36 cellular contexts compared by ENCODE assay signal in genomic region chr20:56621730-56622129, GRCh38. TPM values are rescaled to one million over a fixed set of nuclear protein-coding genes. Genes with fewer than 3 reads are reported as not detected.
"Had no signal": no experiment of that assay in that cellular context is flagged by ENCODE, and none has a peak within 500 bp of the region (broad histone marks: within the 10 kb centered on the region; RNA-seq: fewer than 3 reads in every experiment).

No MANE protein-coding gene starts in this region.

- DNase-seq: activated B cell treated with CpG ODN at 0.5 μM for 24 hours; activated CD4-positive, alpha-beta T cell treated with anti-CD3 and anti-CD28 coated beads for 48 hours; activated CD4-positive, alpha-beta T cell treated with anti-CD3 and anti-CD28 coated beads, Interleukin-2, amount 50 U/mL, for 1 hour; activated CD4-positive, alpha-beta T cell treated with anti-CD3 and anti-CD28 coated beads, Interleukin-2, amount 50 U/mL, for 48 hours; activated CD8-positive, alpha-beta memory T cell treated with anti-CD3 and anti-CD28 coated beads for 24 hours; activated CD8-positive, alpha-beta T cell treated with anti-CD3 and anti-CD28 coated beads for 36 hours; activated effector memory CD4-positive, alpha-beta T cell treated with Interleukin-2 at 50 U/mL for 16 hours; activated naive CD4-positive, alpha-beta T cell treated with anti-CD3 and anti-CD28 coated beads for 36 hours; activated naive CD8-positive, alpha-beta T cell treated with anti-CD3 and anti-CD28 coated beads, Interleukin-2, amount 10 ng/mL, durations not matched to agents 7 days and 5 days; activated T-cell treated with anti-CD3 and anti-CD28 coated beads, Interleukin-2, amount 50 U/mL, for 4 hours; adrenal gland; amygdala; aorta; central memory CD4-positive, alpha-beta T cell; cerebellar nuclear complex; colonic mucosa; effector CD8-positive, alpha-beta T cell; esophagus squamous epithelium; foreskin melanocyte; heart right ventricle; SW 1271; T-cell; T1000; WERI-Rb-1 had no signal

- H3K27ac Mint-ChIP-seq: activated B cell treated with CpG ODN at 0.5 μM for 24 hours; activated CD8-positive, alpha-beta T cell treated with anti-CD3 and anti-CD28 coated beads for 36 hours; activated naive CD4-positive, alpha-beta T cell treated with anti-CD3 and anti-CD28 coated beads for 36 hours; activated naive CD4-positive, alpha-beta T cell treated with anti-CD3 and anti-CD28 coated beads, Interleukin-2, amount 50 U/mL, for 24 hours; activated naive CD8-positive, alpha-beta T cell treated with anti-CD3 and anti-CD28 coated beads, Interleukin-2, amount 10 ng/mL, durations not matched to agents 7 days and 5 days; activated T-helper 17 cell treated with anti-CD3 and anti-CD28 coated beads, Interleukin-2, amount 50 U/mL, for 72 hours; brain; T-cell; T-helper 1 cell treated with Interleukin-12 subunit alpha and Interleukin-12 subunit beta and Interleukin-4 antibody, amounts not matched to agents 30 μg/mL and 1 μg/mL, for 36 hours had no signal

- H3K4me3 Mint-ChIP-seq: activated B cell treated with CpG ODN at 0.5 μM for 24 hours; activated CD8-positive, alpha-beta T cell treated with anti-CD3 and anti-CD28 coated beads for 36 hours; activated naive CD4-positive, alpha-beta T cell treated with anti-CD3 and anti-CD28 coated beads for 36 hours; activated naive CD4-positive, alpha-beta T cell treated with anti-CD3 and anti-CD28 coated beads, Interleukin-2, amount 50 U/mL, for 24 hours; activated naive CD8-positive, alpha-beta T cell treated with anti-CD3 and anti-CD28 coated beads, Interleukin-2, amount 10 ng/mL, durations not matched to agents 7 days and 5 days; activated T-cell treated with anti-CD3 and anti-CD28 coated beads, Interleukin-2, amount 50 U/mL, for 4 hours; activated T-helper 17 cell treated with anti-CD3 and anti-CD28 coated beads, Interleukin-2, amount 50 U/mL, for 72 hours; brain; T-cell; T-helper 1 cell treated with Interleukin-12 subunit alpha and Interleukin-12 subunit beta and Interleukin-4 antibody, amounts not matched to agents 30 μg/mL and 1 μg/mL, for 36 hours had no signal

- ATAC-seq: activated CD4-positive, CD25-positive, alpha-beta regulatory T cell treated with anti-CD3 and anti-CD28 coated beads, Interleukin-2, amount 50 U/mL, for 24 hours; activated CD8-positive, alpha-beta T cell treated with anti-CD3 and anti-CD28 coated beads for 36 hours; activated T-cell treated with anti-CD3 and anti-CD28 coated beads, Interleukin-2, amount 50 U/mL, for 4 hours; activated T-helper 17 cell treated with anti-CD3 and anti-CD28 coated beads, Interleukin-2, amount 50 U/mL, for 72 hours; gastroesophageal sphincter; heart right ventricle; T-cell had no signal

- H3K9me3 ChIP-seq: adrenal gland, breast epithelium, colonic mucosa, esophagus squamous epithelium, gastroesophageal sphincter, heart right ventricle had no signal

- H3K27ac ChIP-seq: adrenal gland, cardiac muscle cell, colonic mucosa, epithelial cell of prostate, esophagus squamous epithelium, gastroesophageal sphincter, heart right ventricle, WERI-Rb-1 had no signal

- H3K36me3 ChIP-seq: adrenal gland, breast epithelium, cardiac muscle cell, colonic mucosa, esophagus squamous epithelium, gastroesophageal sphincter, heart right ventricle, WERI-Rb-1 had no signal

- H3K9me3 Mint-ChIP-seq: activated B cell treated with CpG ODN at 0.5 μM for 24 hours; activated CD8-positive, alpha-beta T cell treated with anti-CD3 and anti-CD28 coated beads for 36 hours; activated naive CD4-positive, alpha-beta T cell treated with anti-CD3 and anti-CD28 coated beads for 36 hours; activated naive CD4-positive, alpha-beta T cell treated with anti-CD3 and anti-CD28 coated beads, Interleukin-2, amount 50 U/mL, for 24 hours; activated naive CD8-positive, alpha-beta T cell treated with anti-CD3 and anti-CD28 coated beads, Interleukin-2, amount 10 ng/mL, durations not matched to agents 7 days and 5 days; activated T-cell treated with anti-CD3 and anti-CD28 coated beads, Interleukin-2, amount 50 U/mL, for 4 hours; activated T-helper 17 cell treated with anti-CD3 and anti-CD28 coated beads, Interleukin-2, amount 50 U/mL, for 72 hours; brain; T-cell; T-helper 1 cell treated with Interleukin-12 subunit alpha and Interleukin-12 subunit beta and Interleukin-4 antibody, amounts not matched to agents 30 μg/mL and 1 μg/mL, for 36 hours had no signal

- H3K4me3 ChIP-seq: adrenal gland, breast epithelium, cardiac muscle cell, colonic mucosa, esophagus squamous epithelium, gastroesophageal sphincter, heart right ventricle had no signal

- H3K4me1 ChIP-seq: adrenal gland, breast epithelium, colonic mucosa had no signal

- H3K4me1 Mint-ChIP-seq: activated B cell treated with CpG ODN at 0.5 μM for 24 hours; activated naive CD4-positive, alpha-beta T cell treated with anti-CD3 and anti-CD28 coated beads, Interleukin-2, amount 50 U/mL, for 24 hours; activated T-helper 17 cell treated with anti-CD3 and anti-CD28 coated beads, Interleukin-2, amount 50 U/mL, for 72 hours had no signal

- H3K36me3 Mint-ChIP-seq: activated naive CD4-positive, alpha-beta T cell treated with anti-CD3 and anti-CD28 coated beads, Interleukin-2, amount 50 U/mL, for 24 hours; activated naive CD8-positive, alpha-beta T cell treated with anti-CD3 and anti-CD28 coated beads, Interleukin-2, amount 10 ng/mL, durations not matched to agents 7 days and 5 days; brain; T-cell had no signal

RNA-seq across cellular contexts. Expression of gene TFAP2C, which starts 7.4 kb away (rescaled TPM):
- total RNA-seq: activated B cell treated with CpG ODN at 0.5 μM for 24 hours; activated CD8-positive, alpha-beta T cell treated with anti-CD3 and anti-CD28 coated beads for 36 hours; activated naive CD4-positive, alpha-beta T cell treated with anti-CD3 and anti-CD28 coated beads for 36 hours; activated naive CD8-positive, alpha-beta T cell treated with anti-CD3 and anti-CD28 coated beads, Interleukin-2, amount 10 ng/mL, durations not matched to agents 7 days and 5 days; activated T-cell treated with anti-CD3 and anti-CD28 coated beads, Interleukin-2, amount 50 U/mL, for 4 hours; activated T-helper 17 cell treated with anti-CD3 and anti-CD28 coated beads, Interleukin-2, amount 50 U/mL, for 72 hours; dermis microvascular lymphatic vessel endothelial cell; endothelial cell of umbilical vein; T-helper 2 cell treated with Interferon-gamma antibody and Interleukin-4, amounts not matched to agents 100 ng/mL and 5 ng/mL, for 36 hours had no signal
- polyA plus RNA-seq: aorta, cardiac muscle cell had no signal
